8 cellular contexts compared by ENCODE assay signal in the genomic region with DNA sequence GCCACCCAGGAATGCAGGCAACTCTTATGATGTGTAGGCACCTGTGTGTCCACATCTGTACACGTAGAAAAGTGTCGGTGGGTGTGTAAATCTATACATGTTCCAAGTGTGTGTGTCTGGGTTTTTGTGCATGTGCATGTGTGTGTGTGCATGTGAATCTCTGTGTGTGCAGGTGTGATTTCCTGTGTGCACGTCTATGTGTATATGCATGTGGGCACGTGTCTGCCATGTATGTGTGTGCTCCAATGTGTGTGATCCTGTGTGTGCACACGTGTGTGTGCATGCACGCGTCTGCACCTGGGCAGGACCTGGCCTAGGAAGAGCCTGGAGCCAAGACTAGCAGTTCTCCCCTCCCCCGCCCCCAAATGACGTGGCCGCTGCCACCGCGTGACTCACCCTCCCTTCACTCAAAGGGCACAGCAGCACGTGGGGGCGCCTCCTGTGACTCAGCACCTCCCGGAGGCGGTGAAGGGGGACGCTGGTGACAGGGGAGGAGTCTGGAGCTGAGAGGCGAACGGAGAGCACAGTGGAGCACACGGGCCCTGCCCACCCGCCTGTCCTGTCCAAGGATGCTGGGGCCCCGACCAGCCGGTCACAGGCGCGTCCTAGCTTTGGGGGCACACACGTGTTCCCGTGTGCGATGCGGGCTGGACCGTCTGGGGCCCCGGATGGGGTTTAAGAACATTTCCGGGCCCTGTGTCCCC. TPM values are rescaled to one million over a fixed set of nuclear protein-coding genes. Genes with fewer than 3 reads are reported as not detected.
DNase-seq lines count a peak whose midpoint lies in the region; ATAC-seq and TF ChIP-seq lines count a peak whose summit lies in the region.

No MANE protein-coding gene starts in this region.

- in situ Hi-C loops in G401 (cut with HindIII; ENCODE audit: low sequenced_read_pairs), result no loop called here

- peaks cover 9% of the 10 kb centered on the region for H3K4me1 Mint-ChIP-seq in GM23338
- H3K4me1 Mint-ChIP-seq in progenitor cell of endocrine pancreas (ENCODE audit: low read depth), result peaks cover 6% of the 10 kb centered on the region

- TF ChIP-seq CTCF in GM23338 (conservative IDR thresholded peaks at IDR 0.05; ENCODE audit: low read depth in 2 of 2) (no peak), progenitor cell of endocrine pancreas (IDR thresholded peaks at IDR 0.05; ENCODE audit: unreplicated experiment) (no peak), upper lobe of left lung (IDR thresholded peaks at IDR 0.05) (peak in 3 of 6 experiments; percentile 8 to 14 (median 9))

- H3K4me3 Mint-ChIP-seq in GM23338 (peak overlapping the region; percentile 64), progenitor cell of endocrine pancreas (ENCODE audit: low read depth) (peak overlapping the region; percentile 62)

- H3K79me2 ChIP-seq in GM23338 (replicated peaks; ENCODE audit: insufficient read depth), result no peaks in the 10 kb centered on the region

- H3K36me3 Mint-ChIP-seq in GM23338 (ENCODE audit: low read depth) (no peaks in the 10 kb centered on the region), progenitor cell of endocrine pancreas (ENCODE audit: insufficient read depth) (no peaks in the 10 kb centered on the region)

- peak overlapping the region; percentile 88 for H2AFZ ChIP-seq in GM23338

- no peak overlapping the region for H3K27ac ChIP-seq in GM23338 (ENCODE audit: low read depth)
- H3K27ac ChIP-seq in upper lobe of left lung, result peak overlapping the region; percentile 89 to 98 (median 96)

- H3K9me3 Mint-ChIP-seq in GM23338 (no peaks in the 10 kb centered on the region; the same call in 2 of the 3 replicates), progenitor cell of endocrine pancreas (ENCODE audit: low read depth) (no peaks in the 10 kb centered on the region)

- no peaks in the 10 kb centered on the region for H3K9me3 ChIP-seq in upper lobe of left lung

- H3K9me2 ChIP-seq in GM23338 (ENCODE audit: insufficient read depth), result no peaks in the 10 kb centered on the region

- peaks cover 32% of the 10 kb centered on the region for H3K27me3 ChIP-seq in GM23338 (ENCODE audit: insufficient read depth)
- H3K27me3 ChIP-seq in upper lobe of left lung, result no peaks in the 10 kb centered on the region

- peaks cover 15% of the 10 kb centered on the region for H3K27me3 Mint-ChIP-seq in GM23338 (ENCODE audit: insufficient read depth, low read depth, poor library complexity)
- peaks cover 12% of the 10 kb centered on the region for H3K27me3 Mint-ChIP-seq in progenitor cell of endocrine pancreas

- peaks cover 10% of the 10 kb centered on the region; the same call in 1 of the 2 replicates for H3F3A ChIP-seq in GM23338 (replicated peaks; ENCODE audit: low read depth)

- WGBS in upper lobe of left lung, 2 donors, result 10 to 32% methylated on average over 6 to 29 of the region's 32 CpGs

- H3K4me3 ChIP-seq in GM23338, result peak overlapping the region; percentile 55
- H3K4me3 ChIP-seq in upper lobe of left lung, result peak overlapping the region; percentile 40 to 55 (median 49)

- DNase-seq in G401 (ENCODE audit: low spot score) (peak; percentile 83), GM23338 (ENCODE audit: low spot score) (peak; percentile 87), M059J (ENCODE audit: low read depth) (peak; percentile 98), T-helper 1 cell (peak; percentile 88 to 97 (median 92)), amniotic stem cell (lab: John Stamatoyannopoulos, UW) (peak; percentile 93), left ventricle myocardium superior (peak; percentile 94), progenitor cell of endocrine pancreas (ENCODE audit: low spot score, unreplicated experiment) (peak; percentile 57), upper lobe of left lung (peak; percentile 93 to 99)

- no peaks in the 10 kb centered on the region for H3K4me1 ChIP-seq in GM23338 (ENCODE audit: insufficient read depth)
- H3K4me1 ChIP-seq in upper lobe of left lung, result peaks cover 52 to 69% (median 58%) of the 10 kb centered on the region in 4 donors

- peak in 3 of 4 donors; percentile 89 to 96 (median 90) for TF ChIP-seq POLR2A in upper lobe of left lung (IDR thresholded peaks at IDR 0.05)

- no peaks in the 10 kb centered on the region for H3K36me3 ChIP-seq in GM23338 (ENCODE audit: insufficient read depth)
- peaks cover 0 to 2% (median 0%) of the 10 kb centered on the region in 4 donors for H3K36me3 ChIP-seq in upper lobe of left lung

- peak; percentile 20 to 99 (median 84) for TF ChIP-seq EP300 in upper lobe of left lung (IDR thresholded peaks at IDR 0.05)

- intact Hi-C loops in left ventricle myocardium superior (cut with micrococcal nuclease), result no loop called here

- H3K27ac Mint-ChIP-seq in GM23338 (peak overlapping the region; percentile 53; the same call in 1 of the 2 replicates), progenitor cell of endocrine pancreas (peak overlapping the region; percentile 96)

- H3K4me2 ChIP-seq in GM23338, result peak overlapping the region; percentile 85

- no peaks in the 10 kb centered on the region for H4K20me1 ChIP-seq in GM23338 (replicated peaks; ENCODE audit: insufficient read depth)

- peak; percentile 53 for ATAC-seq in GM23338
- ATAC-seq in left ventricle myocardium superior, result peak; percentile 89
- peak; percentile 88 to 92 for ATAC-seq in upper lobe of left lung (ENCODE audit: low FRiP score in 2 of 2)

TF ChIP-seq in GM23338, 12 proteins besides CTCF, POLR2A, EP300 and RAD21:
- TF ChIP-seq CREB1 (CRISPR knock-in tag; IDR thresholded peaks at IDR 0.05; ENCODE audit: low read depth) (peak; percentile 91), ZNF114 (CRISPR knock-in tag; IDR thresholded peaks at IDR 0.05) (no peak), EZH2 (IDR thresholded peaks at IDR 0.05; ENCODE audit: low read depth, unreplicated experiment) (no peak), REST (IDR thresholded peaks at IDR 0.05; ENCODE audit: unreplicated experiment) (no peak), POLR2AphosphoS5 (IDR thresholded peaks at IDR 0.05; ENCODE audit: low read depth) (peak; percentile 41; the same call in 1 of the 2 replicates), STAT1 (IDR thresholded peaks at IDR 0.05; ENCODE audit: unreplicated experiment) (no peak)

RNA-seq across cellular contexts. Expression of gene PIM3, which starts 10.1 kb away (rescaled TPM):
- 106 and 157 TPM in 2 replicates for total RNA-seq in G401 (2014; rRNA removed; shearing (Covaris generic))
- 30.6 and 37.3 TPM in 2 replicates for total RNA-seq in GM23338 (2014; rRNA removed; shearing (Covaris generic))
- 17.7 and 18.8 TPM in 2 replicates for polyA plus RNA-seq in GM23338 (2016; fragmentation: Nextera tagmentation; extraction: Ambion mirVana)
- 20.4 and 44.2 TPM in 2 replicates for total RNA-seq in M059J (2014; rRNA removed; shearing (Covaris generic))
- total RNA-seq in left ventricle myocardium superior, result 65.1 TPM
- total RNA-seq in progenitor cell of endocrine pancreas, result 17.4 and 19.0 TPM in 2 replicates
- 100 to 1,000 TPM; 131 to 246 (median 156) TPM for total RNA-seq in upper lobe of left lung

RNA-seq across cellular contexts. Expression of gene IL17REL, which starts 41.9 kb away (rescaled TPM):
- not detected in 2 replicates for total RNA-seq in G401 (2014; rRNA removed; shearing (Covaris generic))
- 0.31 TPM in 1 of 2 replicates, not detected in the other for total RNA-seq in GM23338 (2014; rRNA removed; shearing (Covaris generic))
- polyA plus RNA-seq in GM23338 (2016; fragmentation: Nextera tagmentation; extraction: Ambion mirVana), result not detected in 2 replicates
- not detected in 2 replicates for total RNA-seq in M059J (2014; rRNA removed; shearing (Covaris generic))
- total RNA-seq in left ventricle myocardium superior (not detected), progenitor cell of endocrine pancreas (0.10 TPM in 1 of 2 replicates, not detected in the other), upper lobe of left lung (under 1 TPM in 1 of 6 donors, not detected in 5; 0.06 TPM)

RNA-seq across cellular contexts. Expression of gene CRELD2, which starts 52.2 kb away (rescaled TPM):
- 85.5 and 121 TPM in 2 replicates for total RNA-seq in G401 (2014; rRNA removed; shearing (Covaris generic))
- 34.4 and 35.7 TPM in 2 replicates for total RNA-seq in GM23338 (2014; rRNA removed; shearing (Covaris generic))
- 47.7 and 49.4 TPM in 2 replicates for polyA plus RNA-seq in GM23338 (2016; fragmentation: Nextera tagmentation; extraction: Ambion mirVana)
- total RNA-seq in M059J (2014; rRNA removed; shearing (Covaris generic)), result 70.9 and 83.7 TPM in 2 replicates
- total RNA-seq in left ventricle myocardium superior, result 27.4 TPM
- 42.2 and 42.4 TPM in 2 replicates for total RNA-seq in progenitor cell of endocrine pancreas
- 10 to 100 TPM; 31.2 to 72.6 (median 46.9) TPM for total RNA-seq in upper lobe of left lung

RNA-seq across cellular contexts. Expression of gene ALG12, which starts 52.4 kb away (rescaled TPM):
- 23.8 and 24.1 TPM in 2 replicates for total RNA-seq in G401 (2014; rRNA removed; shearing (Covaris generic))
- total RNA-seq in GM23338 (2014; rRNA removed; shearing (Covaris generic)), result 23.3 and 26.9 TPM in 2 replicates
- polyA plus RNA-seq in GM23338 (2016; fragmentation: Nextera tagmentation; extraction: Ambion mirVana), result 18.7 and 21.8 TPM in 2 replicates
- 11.0 and 26.2 TPM in 2 replicates for total RNA-seq in M059J (2014; rRNA removed; shearing (Covaris generic))
- total RNA-seq in left ventricle myocardium superior (16.2 TPM), progenitor cell of endocrine pancreas (22.0 and 25.7 TPM in 2 replicates), upper lobe of left lung (10 to 100 TPM; 14.2 to 32.5 (median 22.3) TPM)
